In the genomic region with DNA sequence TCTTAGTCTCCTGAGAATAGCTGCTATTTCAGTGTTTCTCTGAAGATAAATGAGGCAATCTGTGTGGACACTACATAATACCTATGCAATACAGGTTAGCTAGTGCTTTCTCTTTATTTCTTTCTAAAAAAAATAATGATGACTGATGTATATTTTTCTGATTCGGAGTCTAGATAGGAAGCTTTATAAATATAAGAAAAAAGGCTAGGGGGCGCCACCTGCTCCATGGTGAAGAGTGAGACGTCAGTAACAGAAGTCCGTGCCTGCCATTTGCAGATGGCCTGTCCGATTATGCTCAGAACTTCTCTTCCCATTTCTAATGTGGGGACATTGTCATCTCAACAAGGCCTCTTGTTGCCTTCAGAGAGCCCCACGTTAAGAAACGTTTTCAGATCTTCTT, we compare ENCODE assay signal across 10 cellular contexts. TPM values are rescaled to one million over a fixed set of nuclear protein-coding genes. Genes with fewer than 3 reads are reported as not detected.
DNase-seq lines count a peak whose midpoint lies in the region; ATAC-seq and TF ChIP-seq lines count a peak whose summit lies in the region.
"Had no signal": no experiment of that assay in that cellular context is flagged by ENCODE, and none has a peak within 500 bp of the region (broad histone marks: within the 10 kb centered on the region; RNA-seq: fewer than 3 reads in every experiment).

No MANE protein-coding gene starts in this region.

- no peaks in the 10 kb centered on the region for H3K4me1 ChIP-seq in Karpas-422 (ENCODE audit: low read length)

- H3K27ac Mint-ChIP-seq in activated CD4-positive, alpha-beta T cell treated with anti-CD3 and anti-CD28 coated beads, Interleukin-2, amount 10 ng/mL, durations not matched to agents 7 days and 5 days, result no peak overlapping the region
- H3K27ac Mint-ChIP-seq: IgD-negative memory B cell had no signal

- H3K4me2 ChIP-seq in Karpas-422 (ENCODE audit: low read depth, low read length, poor library complexity, severe bottlenecking), result no peak overlapping the region
- no peak overlapping the region for H3K4me2 ChIP-seq in neural cell (ENCODE audit: low read length)

- no peak overlapping the region for H3K4me3 Mint-ChIP-seq in activated CD4-positive, alpha-beta T cell treated with anti-CD3 and anti-CD28 coated beads, Interleukin-2, amount 10 ng/mL, durations not matched to agents 7 days and 5 days
- H3K4me3 Mint-ChIP-seq: IgD-negative memory B cell had no signal

- no peaks in the 10 kb centered on the region for H3K36me3 Mint-ChIP-seq in activated CD4-positive, alpha-beta T cell treated with anti-CD3 and anti-CD28 coated beads, Interleukin-2, amount 10 ng/mL, durations not matched to agents 7 days and 5 days (ENCODE audit: low read depth)

- no peak overlapping the region for H3K9ac ChIP-seq in Karpas-422 (ENCODE audit: low read length)
- no peak overlapping the region for H3K9ac ChIP-seq in neural cell (ENCODE audit: low read length)

- no peaks in the 10 kb centered on the region for H4K20me1 ChIP-seq in Karpas-422 (ENCODE audit: insufficient read depth, low read depth, low read length)
- H4K20me1 ChIP-seq in neural cell (ENCODE audit: insufficient read depth), result no peaks in the 10 kb centered on the region

- H3K9me3 Mint-ChIP-seq in activated CD4-positive, alpha-beta T cell treated with anti-CD3 and anti-CD28 coated beads, Interleukin-2, amount 10 ng/mL, durations not matched to agents 7 days and 5 days, result no peaks in the 10 kb centered on the region
- H3K9me3 Mint-ChIP-seq: IgD-negative memory B cell had no signal

- H3K9me2 ChIP-seq in Karpas-422 (replicated peaks; ENCODE audit: insufficient read depth, low read length) (no peaks in the 10 kb centered on the region), neural cell (ENCODE audit: insufficient read depth, low read length) (no peaks in the 10 kb centered on the region)

- TF ChIP-seq CTCF in astrocyte of the cerebellum (IDR thresholded peaks at IDR 0.05; ENCODE audit: low read depth, low read length, missing control alignments), result peak; percentile 39
- TF ChIP-seq CTCF in neural cell (IDR thresholded peaks at IDR 0.05; ENCODE audit: poor library complexity, severe bottlenecking), result peak; percentile 44

- H3K4me3 ChIP-seq in Karpas-422 (ENCODE audit: low read length), result no peak overlapping the region
- H3K4me3 ChIP-seq in astrocyte of the cerebellum (ENCODE audit: low read depth, low read length), result no peak overlapping the region
- no peak overlapping the region for H3K4me3 ChIP-seq in neural cell (ENCODE audit: low read length)
- H3K4me3 ChIP-seq: GM12878 had no signal

- H3K4me1 Mint-ChIP-seq in activated CD4-positive, alpha-beta T cell treated with anti-CD3 and anti-CD28 coated beads, Interleukin-2, amount 10 ng/mL, durations not matched to agents 7 days and 5 days, result no peaks in the 10 kb centered on the region
- H3K4me1 Mint-ChIP-seq: IgD-negative memory B cell had no signal

- in situ Hi-C loops in astrocyte of the cerebellum (cut with HindIII; ENCODE audit: low sequenced_read_pairs), result loop anchor here (25.0 kb wide), 1 partner anchor 306 kb away; no protein-coding TSS in a partner anchor

- no peak for ATAC-seq in HG03378 (IDR thresholded peaks at IDR 0.05; ENCODE audit: unreplicated experiment)
- ATAC-seq: GM12878 had no signal

- H3K27me3 ChIP-seq in Karpas-422 (ENCODE audit: low read length), result no peaks in the 10 kb centered on the region
- H3K27me3 ChIP-seq in neural cell (ENCODE audit: insufficient read depth, low read depth, low read length), result no peaks in the 10 kb centered on the region

- no peaks in the 10 kb centered on the region for H3F3A ChIP-seq in neural cell (ENCODE audit: insufficient read depth, low read length, poor library complexity, severe bottlenecking)

- CTCF ChIA-PET in activated CD4-positive, alpha-beta T cell treated with anti-CD3 and anti-CD28 coated beads, Interleukin-2, amount 10 ng/mL, durations not matched to agents 7 days and 5 days (lab: Charles Lee), result interaction anchor here (1.2 to 1.4 kb wide), 3 partner anchors 9 to 167 kb away, joined by 3 read pairs; no protein-coding TSS in a partner anchor

- H3K27ac ChIP-seq in Karpas-422 (ENCODE audit: low read length), result no peak overlapping the region
- no peak overlapping the region for H3K27ac ChIP-seq in neural cell (ENCODE audit: low read length)

- no peak overlapping the region for H2AFZ ChIP-seq in Karpas-422 (ENCODE audit: low read length)
- no peak overlapping the region for H2AFZ ChIP-seq in neural cell (ENCODE audit: low read depth, low read length)

- H3K36me3 ChIP-seq in Karpas-422 (ENCODE audit: insufficient read depth, low read length) (no peaks in the 10 kb centered on the region), neural cell (ENCODE audit: insufficient read depth, low read length) (peaks cover 8% of the 10 kb centered on the region)

- H3K79me2 ChIP-seq in Karpas-422 (ENCODE audit: low read length) (no peaks in the 10 kb centered on the region), neural cell (replicated peaks; ENCODE audit: insufficient read depth, low read length) (no peaks in the 10 kb centered on the region)

- no peak for TF ChIP-seq RAD21 in neural cell (conservative IDR thresholded peaks at IDR 0.05)

- H3K9me3 ChIP-seq in Karpas-422 (ENCODE audit: low read length), result no peaks in the 10 kb centered on the region
- H3K9me3 ChIP-seq in neural cell (ENCODE audit: low read length), result no peaks in the 10 kb centered on the region

- no peaks in the 10 kb centered on the region for H3K27me3 Mint-ChIP-seq in activated CD4-positive, alpha-beta T cell treated with anti-CD3 and anti-CD28 coated beads, Interleukin-2, amount 10 ng/mL, durations not matched to agents 7 days and 5 days
- H3K27me3 Mint-ChIP-seq: IgD-negative memory B cell had no signal

- DNase-seq in activated CD4-positive, alpha-beta T cell treated with anti-CD3 and anti-CD28 coated beads, Interleukin-2, amount 10 ng/mL, durations not matched to agents 7 days and 5 days, result peak; percentile 28
- no peak for DNase-seq in activated CD4-positive, alpha-beta T cell treated with anti-CD3 and anti-CD28 coated beads, Interleukin-2, amount 50 U/mL, for 4 hours
- DNase-seq in Karpas-422, result peak; percentile 72
- no peak for DNase-seq in astrocyte of the cerebellum (ENCODE audit: low read depth)
- no peak for DNase-seq in HCEC 1CT
- DNase-seq in GF-D8 (lab: John Stamatoyannopoulos, UW), result no peak

- POLR2A ChIA-PET in activated CD4-positive, alpha-beta T cell treated with anti-CD3 and anti-CD28 coated beads, Interleukin-2, amount 10 ng/mL, durations not matched to agents 7 days and 5 days (lab: Charles Lee), result no interaction called here

- no peak for TF ChIP-seq EP300 in neural cell (conservative IDR thresholded peaks at IDR 0.05; ENCODE audit: poor library complexity, severe bottlenecking)

TF ChIP-seq in neural cell, 6 proteins besides CTCF, POLR2A, EP300 and RAD21:
- TF ChIP-seq TAF1 (IDR thresholded peaks at IDR 0.05; ENCODE audit: low read depth), result no peak
- no peak for TF ChIP-seq EZH2 (IDR thresholded peaks at IDR 0.05; ENCODE audit: borderline replicate concordance, insufficient read depth, low read length, poor library complexity, severe bottlenecking)
- TF ChIP-seq, protein P1, sequence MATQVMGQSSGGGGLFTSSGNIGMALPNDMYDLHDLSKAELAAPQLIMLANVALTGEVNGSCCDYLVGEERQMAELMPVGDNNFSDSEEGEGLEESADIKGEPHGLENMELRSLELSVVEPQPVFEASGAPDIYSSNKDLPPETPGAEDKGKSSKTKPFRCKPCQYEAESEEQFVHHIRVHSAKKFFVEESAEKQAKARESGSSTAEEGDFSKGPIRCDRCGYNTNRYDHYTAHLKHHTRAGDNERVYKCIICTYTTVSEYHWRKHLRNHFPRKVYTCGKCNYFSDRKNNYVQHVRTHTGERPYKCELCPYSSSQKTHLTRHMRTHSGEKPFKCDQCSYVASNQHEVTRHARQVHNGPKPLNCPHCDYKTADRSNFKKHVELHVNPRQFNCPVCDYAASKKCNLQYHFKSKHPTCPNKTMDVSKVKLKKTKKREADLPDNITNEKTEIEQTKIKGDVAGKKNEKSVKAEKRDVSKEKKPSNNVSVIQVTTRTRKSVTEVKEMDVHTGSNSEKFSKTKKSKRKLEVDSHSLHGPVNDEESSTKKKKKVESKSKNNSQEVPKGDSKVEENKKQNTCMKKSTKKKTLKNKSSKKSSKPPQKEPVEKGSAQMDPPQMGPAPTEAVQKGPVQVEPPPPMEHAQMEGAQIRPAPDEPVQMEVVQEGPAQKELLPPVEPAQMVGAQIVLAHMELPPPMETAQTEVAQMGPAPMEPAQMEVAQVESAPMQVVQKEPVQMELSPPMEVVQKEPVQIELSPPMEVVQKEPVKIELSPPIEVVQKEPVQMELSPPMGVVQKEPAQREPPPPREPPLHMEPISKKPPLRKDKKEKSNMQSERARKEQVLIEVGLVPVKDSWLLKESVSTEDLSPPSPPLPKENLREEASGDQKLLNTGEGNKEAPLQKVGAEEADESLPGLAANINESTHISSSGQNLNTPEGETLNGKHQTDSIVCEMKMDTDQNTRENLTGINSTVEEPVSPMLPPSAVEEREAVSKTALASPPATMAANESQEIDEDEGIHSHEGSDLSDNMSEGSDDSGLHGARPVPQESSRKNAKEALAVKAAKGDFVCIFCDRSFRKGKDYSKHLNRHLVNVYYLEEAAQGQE (IDR thresholded peaks at IDR 0.05; ENCODE audit: borderline replicate concordance), result no peak
- no peak for TF ChIP-seq MXI1 (conservative IDR thresholded peaks at IDR 0.05; ENCODE audit: poor library complexity, severe bottlenecking)
- no peak for TF ChIP-seq SMC3 (conservative IDR thresholded peaks at IDR 0.05; ENCODE audit: poor library complexity)
- no peak for TF ChIP-seq POLR2AphosphoS5 (IDR thresholded peaks at IDR 0.05)

RNA-seq across cellular contexts. Expression of a gene that starts 26.4 kb away (rescaled TPM):
- 10 to 100 TPM; 18.5 to 23.5 TPM for total RNA-seq in activated CD4-positive, alpha-beta T cell treated with anti-CD3 and anti-CD28 coated beads, Interleukin-2, amount 10 ng/mL, durations not matched to agents 7 days and 5 days
- 4.7 and 10.0 TPM in 2 replicates for total RNA-seq in Karpas-422 (2014; rRNA removed; shearing (Covaris generic); ENCODE audit: low replicate concordance)
- polyA plus RNA-seq in neural cell, result 49.8 and 58.4 TPM in 2 replicates
- polyA minus RNA-seq in neural cell, result 73.5 and 74.0 TPM in 2 replicates

RNA-seq across cellular contexts. Expression of a gene that starts 49.0 kb away (rescaled TPM):
- not detected for total RNA-seq in activated CD4-positive, alpha-beta T cell treated with anti-CD3 and anti-CD28 coated beads, Interleukin-2, amount 10 ng/mL, durations not matched to agents 7 days and 5 days
- total RNA-seq in Karpas-422 (2014; rRNA removed; shearing (Covaris generic); ENCODE audit: low replicate concordance), result not detected in 2 replicates
- polyA plus RNA-seq in neural cell, result not detected in 2 replicates
- polyA minus RNA-seq in neural cell, result not detected in 2 replicates
- total RNA-seq: GM12878 had no signal

Comparison
In these comparisons a context has a peak if more than half of its experiments do, and no peak if none do; other contexts are left out.
1. DNase-seq: peak in activated CD4-positive, alpha-beta T cell treated with anti-CD3 and anti-CD28 coated beads, Interleukin-2, amount 10 ng/mL, durations not matched to agents 7 days and 5 days (single experiment) and Karpas-422 (single experiment); none in activated CD4-positive, alpha-beta T cell treated with anti-CD3 and anti-CD28 coated beads, Interleukin-2, amount 50 U/mL, for 4 hours (0 of 2), astrocyte of the cerebellum (single experiment), HCEC 1CT (single experiment) and GF-D8 (single experiment).